ENCODE assay signal across 3 cellular contexts in genomic region chr12:122054842-122055544, GRCh38.
"Had no signal": no experiment of that assay in that cellular context is flagged by ENCODE, and none has a peak within 500 bp of the region (broad histone marks: within the 10 kb centered on the region; RNA-seq: fewer than 3 reads in every experiment).

No MANE protein-coding gene starts in this region.

- H3K36me3 ChIP-seq: neutrophil had no signal

- H3K27me3 ChIP-seq: neutrophil had no signal

- H3K9me3 ChIP-seq: lower lobe of right lung, neutrophil, thoracic aorta had no signal

- H3K27ac ChIP-seq: lower lobe of right lung, neutrophil, thoracic aorta had no signal

- H3K4me3 ChIP-seq: lower lobe of right lung had no signal
